ENCODE assay signal across 13 cellular contexts in the genomic region with DNA sequence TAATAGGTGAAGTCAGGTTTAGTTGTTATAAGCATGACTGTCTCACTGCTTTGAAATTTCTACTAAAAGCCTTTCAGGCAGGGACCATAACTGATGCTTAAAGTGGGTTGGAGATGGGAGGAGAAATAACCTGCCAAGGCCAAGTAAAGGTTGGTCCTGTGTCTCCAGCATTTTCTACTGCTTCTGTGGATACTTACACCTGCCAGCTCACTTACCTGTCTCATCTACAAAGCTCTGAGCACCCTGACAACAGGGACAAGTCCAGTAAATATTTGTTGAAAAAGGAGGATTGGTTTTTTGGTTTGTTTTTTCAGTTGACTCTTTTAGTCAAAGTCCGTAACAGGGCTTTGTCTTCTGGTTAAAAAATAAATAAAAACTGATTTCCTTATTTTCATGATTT. TPM values are rescaled to one million over a fixed set of nuclear protein-coding genes. Genes with fewer than 3 reads are reported as not detected.
DNase-seq lines count a peak whose midpoint lies in the region; ATAC-seq, FAIRE-seq and TF ChIP-seq lines count a peak whose summit lies in the region.
"Had no signal": no experiment of that assay in that cellular context is flagged by ENCODE, and none has a peak within 500 bp of the region (broad histone marks: within the 10 kb centered on the region; RNA-seq: fewer than 3 reads in every experiment).

No MANE protein-coding gene starts in this region.

- TF ChIP-seq RAD21 in HepG2 (CRISPR knock-in tag; IDR thresholded peaks at IDR 0.05), result no peak

- H3K79me2 ChIP-seq in HepG2 (ENCODE audit: insufficient read depth, low read length), result no peaks in the 10 kb centered on the region

- no peaks in the 10 kb centered on the region for H3K9me3 ChIP-seq in right lobe of liver
- no peaks in the 10 kb centered on the region for H3K9me3 ChIP-seq in HepG2 (ENCODE audit: low read length)
- H3K9me3 ChIP-seq in esophagus squamous epithelium, result no peaks in the 10 kb centered on the region
- no peaks in the 10 kb centered on the region for H3K9me3 ChIP-seq in body of pancreas
- H3K9me3 ChIP-seq: A549, Peyer's patch, prostate gland had no signal

- H3K4me3 ChIP-seq in right lobe of liver (no peak overlapping the region), HepG2 (replicated peaks in 1 of 3; ENCODE audit: insufficient read depth in 1 of 3, low read depth in 2 of 3, low read length in 3 of 3) (no peak overlapping the region), esophagus squamous epithelium (no peak overlapping the region), body of pancreas (no peak overlapping the region)
- H3K4me3 ChIP-seq: A549, Peyer's patch, prostate gland had no signal

- peaks cover 0 to 18% (median 7%) of the 10 kb centered on the region in 4 donors for H3K4me1 ChIP-seq in right lobe of liver
- H3K4me1 ChIP-seq in HepG2 (ENCODE audit: insufficient read depth, low read length), result peaks cover 10% of the 10 kb centered on the region
- H3K4me1 ChIP-seq in esophagus squamous epithelium, result peaks cover 4 to 32% (median 13%) of the 10 kb centered on the region in 3 donors
- peaks cover 12% of the 10 kb centered on the region for H3K4me1 ChIP-seq in body of pancreas
- H3K4me1 ChIP-seq: A549, Peyer's patch, prostate gland had no signal

- no peak overlapping the region for H3K4me2 ChIP-seq in HepG2 (ENCODE audit: low read depth, low read length)
- H3K4me2 ChIP-seq: A549 had no signal

- H3K36me3 ChIP-seq in right lobe of liver (peaks cover 0 to 11% (median 5%) of the 10 kb centered on the region in 4 donors), HepG2 (replicated peaks in 1 of 2; ENCODE audit: control insufficient read depth in 1 of 2, insufficient read depth in 2 of 2, low read length in 2 of 2) (0 out of 5 replicates have a peak, but pooled peaks cover 0 to 6% of the 10 kb centered on the region in 2 experiments), esophagus squamous epithelium (peaks cover 0 to 33% (median 0%) of the 10 kb centered on the region in 3 donors), body of pancreas (replicated peaks in 1 of 2; ENCODE audit: insufficient read depth in 1 of 2, low read depth in 2 of 2) (peaks cover 0 to 2% of the 10 kb centered on the region in 2 donors)
- H3K36me3 ChIP-seq: prostate gland had no signal

- TF ChIP-seq POLR2A in right lobe of liver (IDR thresholded peaks at IDR 0.05), result no peak
- no peak for TF ChIP-seq POLR2A in HepG2 (IDR thresholded peaks at IDR 0.05; ENCODE audit: insufficient read depth in 1 of 2, low read depth in 2 of 2, low read length in 2 of 2)
- no peak for TF ChIP-seq POLR2A in esophagus squamous epithelium (IDR thresholded peaks at IDR 0.05)
- no peak for TF ChIP-seq POLR2A in body of pancreas (IDR thresholded peaks at IDR 0.05)

- no peak overlapping the region for H3K27ac Mint-ChIP-seq in activated T-helper 1 cell treated with anti-CD3 and anti-CD28 coated beads, Interleukin-12 subunit alpha, Interleukin-12 subunit beta, Interleukin-2, Interleukin-4 antibody, amounts not matched to agents 30 ng/mL and 10 ng/mL and 1 ng/mL, durations not matched to agents 14 hours and 24 hours and 36 hours

- H3K4me3 Mint-ChIP-seq in activated T-helper 1 cell treated with anti-CD3 and anti-CD28 coated beads, Interleukin-12 subunit alpha, Interleukin-12 subunit beta, Interleukin-2, Interleukin-4 antibody, amounts not matched to agents 30 ng/mL and 10 ng/mL and 1 ng/mL, durations not matched to agents 14 hours and 24 hours and 36 hours, result no peak overlapping the region

- intact Hi-C loops in right lobe of liver (cut with DNase I) (no loop called here), HepG2 (cut with micrococcal nuclease; ENCODE audit: unreplicated experiment) (no loop called here), esophagus squamous epithelium (cut with DNase I) (no loop called here), body of pancreas (cut with DNase I) (no loop called here)
- intact Hi-C loops in activated T-helper 1 cell treated with anti-CD3 and anti-CD28 coated beads, Interleukin-12 subunit alpha, Interleukin-12 subunit beta, Interleukin-2, Interleukin-4 antibody, amounts not matched to agents 30 ng/mL and 10 ng/mL and 1 ng/mL, durations not matched to agents 14 hours and 24 hours and 36 hours (cut with micrococcal nuclease), result no loop called here

- BruUV-seq in HepG2 (replicated peaks; lab: Mats Ljungman, UMichigan), result no TSS peak

- no peaks in the 10 kb centered on the region for H3K27me3 ChIP-seq in right lobe of liver
- H3K27me3 ChIP-seq in HepG2 (ENCODE audit: control insufficient read depth in 1 of 2, insufficient read depth in 2 of 2, low read length in 2 of 2), result no peaks in the 10 kb centered on the region
- no peaks in the 10 kb centered on the region for H3K27me3 ChIP-seq in esophagus squamous epithelium
- no peaks in the 10 kb centered on the region for H3K27me3 ChIP-seq in body of pancreas
- H3K27me3 ChIP-seq: Peyer's patch had no signal

- TF ChIP-seq CTCF in right lobe of liver (IDR thresholded peaks at IDR 0.05), result no peak
- TF ChIP-seq CTCF in HepG2 (CRISPR knock-in tag; IDR thresholded peaks at IDR 0.05), result no peak
- TF ChIP-seq CTCF in esophagus squamous epithelium (IDR thresholded peaks at IDR 0.05), result no peak
- TF ChIP-seq CTCF in body of pancreas (IDR thresholded peaks at IDR 0.05), result no peak

- no peaks in the 10 kb centered on the region for H3K27me3 Mint-ChIP-seq in activated T-helper 1 cell treated with anti-CD3 and anti-CD28 coated beads, Interleukin-12 subunit alpha, Interleukin-12 subunit beta, Interleukin-2, Interleukin-4 antibody, amounts not matched to agents 30 ng/mL and 10 ng/mL and 1 ng/mL, durations not matched to agents 14 hours and 24 hours and 36 hours (ENCODE audit: insufficient read depth)

- POLR2A ChIA-PET in HepG2 (lab: Yijun Ruan, JAX), result interaction anchor here (1.6 kb wide), 1 partner anchor 10 kb away, joined by 4 read pairs; no protein-coding TSS in a partner anchor

- peaks cover 14% of the 10 kb centered on the region for H3K4me1 Mint-ChIP-seq in activated T-helper 1 cell treated with anti-CD3 and anti-CD28 coated beads, Interleukin-12 subunit alpha, Interleukin-12 subunit beta, Interleukin-2, Interleukin-4 antibody, amounts not matched to agents 30 ng/mL and 10 ng/mL and 1 ng/mL, durations not matched to agents 14 hours and 24 hours and 36 hours (ENCODE audit: low read depth)

- in situ Hi-C loops in HepG2 (cut with HindIII; ENCODE audit: extremely low pct_ligation_motif_present, low pct_unique_long_range_greater_than_20kb), result no loop called here

- WGBS in right lobe of liver (ENCODE audit: insufficient coverage, low coverage, low lambda C conversion rate, missing lambda C conversion rate), result 43% methylated on average over 1 of the region's 1 CpG
- 81% methylated on average over 1 of the region's 1 CpG for WGBS in HepG2 (ENCODE audit: low lambda C conversion rate)
- 39 to 47% methylated on average over 1 of the region's 1 CpG for WGBS in esophagus squamous epithelium, 2 donors
- WGBS in body of pancreas, 2 donors, result 61 to 79% methylated on average over 1 of the region's 1 CpG

- H3K27ac ChIP-seq in right lobe of liver (peak overlapping the region in 2 of 3 donors; percentile 27 to 44), HepG2 (ENCODE audit: extremely low read length, insufficient read depth, low read length) (no peak overlapping the region), esophagus squamous epithelium (peak overlapping the region in 3 of 4 donors; percentile 28 to 68 (median 56)), body of pancreas (no peak overlapping the region)
- H3K27ac ChIP-seq: A549 had no signal

- CTCF ChIA-PET in HepG2 (lab: Yijun Ruan, JAX; ENCODE audit: low intra/inter-chr PET ratio, low total read pairs), result no interaction called here

- H3K9ac ChIP-seq in HepG2 (ENCODE audit: insufficient read depth, low read depth, low read length), result no peak overlapping the region

- H3K9me3 Mint-ChIP-seq in activated T-helper 1 cell treated with anti-CD3 and anti-CD28 coated beads, Interleukin-12 subunit alpha, Interleukin-12 subunit beta, Interleukin-2, Interleukin-4 antibody, amounts not matched to agents 30 ng/mL and 10 ng/mL and 1 ng/mL, durations not matched to agents 14 hours and 24 hours and 36 hours, result no peaks in the 10 kb centered on the region

- H4K20me1 ChIP-seq in HepG2 (ENCODE audit: insufficient read depth, low read length), result no peaks in the 10 kb centered on the region

- no peak overlapping the region for H2AFZ ChIP-seq in HepG2 (ENCODE audit: low read length)

- DNase-seq in right lobe of liver, result no peak
- no peak for DNase-seq in HepG2 (ENCODE audit: low spot score)
- DNase-seq in esophagus squamous epithelium (lab: John Stamatoyannopoulos, UW), result no peak
- DNase-seq in body of pancreas, result no peak
- no peak for DNase-seq in activated naive CD4-positive, alpha-beta T cell treated with anti-CD3 and anti-CD28 coated beads, Interleukin-2, amount 50 U/mL, for 16 hours
- DNase-seq in NCI-H510A (lab: John Stamatoyannopoulos, UW), result no peak
- no peak for DNase-seq in activated T-helper 1 cell treated with anti-CD3 and anti-CD28 coated beads, Interleukin-12 subunit alpha, Interleukin-12 subunit beta, Interleukin-2, Interleukin-4 antibody, amounts not matched to agents 30 ng/mL and 10 ng/mL and 1 ng/mL, durations not matched to agents 14 hours and 24 hours and 36 hours (ENCODE audit: low spot score)
- DNase-seq: NCI-H1930, Peyer's patch had no signal

- TF ChIP-seq EP300 in HepG2 (IDR thresholded peaks at IDR 0.05; ENCODE audit: low read depth in 2 of 2, low read length in 2 of 2) (no peak), HepG2 (CRISPR knock-in tag; IDR thresholded peaks at IDR 0.05; ENCODE audit: borderline replicate concordance) (no peak)

- no peak for FAIRE-seq in HepG2 (lab: Jason Lieb, UNC)
- FAIRE-seq: A549, colon had no signal

- peaks cover 15% of the 10 kb centered on the region for H3K36me3 Mint-ChIP-seq in activated T-helper 1 cell treated with anti-CD3 and anti-CD28 coated beads, Interleukin-12 subunit alpha, Interleukin-12 subunit beta, Interleukin-2, Interleukin-4 antibody, amounts not matched to agents 30 ng/mL and 10 ng/mL and 1 ng/mL, durations not matched to agents 14 hours and 24 hours and 36 hours (ENCODE audit: low read depth)

- ATAC-seq in right lobe of liver (peak; percentile 43 to 67 (median 52)), HepG2 (no peak), HG03097 (IDR thresholded peaks at IDR 0.05; ENCODE audit: low FRiP score, unreplicated experiment) (peak; percentile 9), body of pancreas (no peak)
- ATAC-seq: A549 had no signal

RNA-seq across cellular contexts. Expression of a gene that starts 38.6 kb away (rescaled TPM):
- total RNA-seq in right lobe of liver, result 10 to 100 TPM in 5 of 6 experiments, 1 to 10 TPM in 1; 9.9 to 26.4 (median 18.3) TPM
- total RNA-seq in HepG2 (2016; rRNA removed; fragmentation: Illumina TruSeq; extraction: Trizol), result 8.1 and 8.8 TPM in 2 replicates
- total RNA-seq in HepG2 (2016; cell fraction: cytosol; rRNA removed; fragmentation: Illumina TruSeq; extraction: Trizol; ENCODE audit: low read depth), result 1.4 and 1.6 TPM in 2 replicates
- 6.7 and 8.2 TPM in 2 replicates for total RNA-seq in HepG2 (2016; cell fraction: insoluble cytoplasmic fraction; rRNA removed; fragmentation: Illumina TruSeq; extraction: Trizol)
- 3.9 and 5.1 TPM in 2 replicates for total RNA-seq in HepG2 (2016; cell fraction: membrane; rRNA removed; fragmentation: Illumina TruSeq; extraction: Trizol)
- total RNA-seq in HepG2 (2016; cell fraction: nucleus; rRNA removed; fragmentation: Illumina TruSeq; extraction: Trizol), result 10.5 and 10.7 TPM in 2 replicates
- 10.6 and 11.2 TPM in 2 replicates for polyA plus RNA-seq in HepG2 (2011; rRNA removed)
- 6.0 and 10.9 TPM in 2 replicates for polyA plus RNA-seq in HepG2 (2011; cell fraction: cytosol; rRNA removed)
- 9.0 and 10.1 TPM in 2 replicates for polyA plus RNA-seq in HepG2 (2011; cell fraction: nucleus; rRNA removed)
- 8.8 and 11.2 TPM in 2 replicates for polyA plus RNA-seq in HepG2 (2012)
- 0.98 and 1.7 TPM in 2 replicates for polyA plus RNA-seq in HepG2 (2016; cell fraction: cytosol; fragmentation: Illumina TruSeq; extraction: Trizol; ENCODE audit: low read depth)
- polyA plus RNA-seq in HepG2 (2016; cell fraction: insoluble cytoplasmic fraction; fragmentation: Illumina TruSeq; extraction: Trizol; ENCODE audit: low read depth), result 7.8 and 8.9 TPM in 2 replicates
- 2.1 and 2.4 TPM in 2 replicates for polyA plus RNA-seq in HepG2 (2016; cell fraction: membrane; fragmentation: Illumina TruSeq; extraction: Trizol; ENCODE audit: low read depth)
- 11.7 and 12.4 TPM in 2 replicates for polyA plus RNA-seq in HepG2 (2016; cell fraction: nucleus; fragmentation: Illumina TruSeq; extraction: Trizol; ENCODE audit: insufficient read depth, low read depth)
- polyA minus RNA-seq in HepG2 (2011; rRNA and poly(A)+ RNA removed; ENCODE audit: low replicate concordance), result 5.6 and 6.2 TPM in 2 replicates
- polyA minus RNA-seq in HepG2 (2011; cell fraction: cytosol; rRNA and poly(A)+ RNA removed), result 6.1 and 7.8 TPM in 2 replicates
- polyA minus RNA-seq in HepG2 (2011; cell fraction: nucleus; rRNA and poly(A)+ RNA removed), result 35.9 and 42.4 TPM in 2 replicates
- 10 to 100 TPM; 10.2 to 29.0 (median 15.8) TPM for total RNA-seq in esophagus squamous epithelium
- 10 to 100 TPM; 34.9 to 35.8 TPM for total RNA-seq in body of pancreas
- total RNA-seq in activated T-helper 1 cell treated with anti-CD3 and anti-CD28 coated beads, Interleukin-12 subunit alpha, Interleukin-12 subunit beta, Interleukin-2, Interleukin-4 antibody, amounts not matched to agents 30 ng/mL and 10 ng/mL and 1 ng/mL, durations not matched to agents 14 hours and 24 hours and 36 hours, result 8.3 and 9.5 TPM in 2 replicates

Comparison
In these comparisons a context has a peak if more than half of its experiments do, and no peak if none do; other contexts are left out.
1. ATAC-seq: peak in right lobe of liver (4 of 4) and HG03097 (single experiment); none in HepG2 (single experiment) and body of pancreas (single experiment).
2. H3K27ac ChIP-seq: peak in right lobe of liver (2 of 3) and esophagus squamous epithelium (3 of 4); none in HepG2 (single experiment) and body of pancreas (0 of 4).